ENCODE assay signal across 8 cellular contexts in the genomic region with DNA sequence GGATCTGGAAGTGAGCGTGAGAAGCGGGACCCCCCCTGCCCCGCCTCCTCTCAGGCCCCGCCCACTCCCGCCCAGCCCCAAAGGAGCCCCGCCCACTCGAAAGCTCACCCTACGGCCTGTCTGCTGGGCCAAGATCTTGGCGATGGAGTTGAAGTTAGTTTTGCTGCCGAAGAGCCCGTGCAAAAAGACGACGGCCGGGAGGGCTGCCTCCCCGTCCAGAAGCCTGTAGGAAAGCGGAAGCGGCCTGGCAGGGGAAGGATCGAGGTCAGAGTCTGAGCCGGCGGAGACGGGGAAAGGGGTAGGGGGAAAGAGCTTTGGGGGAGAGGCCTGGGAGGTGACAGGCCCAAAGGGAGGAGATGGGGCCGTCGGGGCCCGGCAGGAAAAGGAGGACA. TPM values are rescaled to one million over a fixed set of nuclear protein-coding genes. Genes with fewer than 3 reads are reported as not detected.
DNase-seq lines count a peak whose midpoint lies in the region; ATAC-seq, FAIRE-seq and TF ChIP-seq lines count a peak whose summit lies in the region.

No MANE protein-coding gene starts in this region.

- no peaks in the 10 kb centered on the region for H3K27me3 Mint-ChIP-seq in chondrocyte (ENCODE audit: low read depth)

- H4K20me1 ChIP-seq in MM.1S (ENCODE audit: insufficient read depth, low read length), result 0 out of 2 replicates have a peak, but pooled peaks cover 5% of the 10 kb centered on the region

- peak; percentile 58 for FAIRE-seq in GM19239 (lab: Jason Lieb, UNC)

- H3K4me2 ChIP-seq in MM.1S (ENCODE audit: low read depth, low read length), result peak overlapping the region; percentile 93

- no peak for TF ChIP-seq CTCF in MM.1S (IDR thresholded peaks at IDR 0.05; ENCODE audit: low read length)
- TF ChIP-seq CTCF in chondrocyte (IDR thresholded peaks at IDR 0.05), result no peak

- peak overlapping the region; percentile 70 for H2AFZ ChIP-seq in MM.1S (ENCODE audit: low read length)

- H3K9me2 ChIP-seq in MM.1S (replicated peaks; ENCODE audit: insufficient read depth, low read length), result no peaks in the 10 kb centered on the region

- ATAC-seq in GM18519 (IDR thresholded peaks at IDR 0.05; ENCODE audit: low FRiP score, unreplicated experiment), result no peak

- H3F3A ChIP-seq in MM.1S (ENCODE audit: insufficient read depth, low read length), result peaks cover 11% of the 10 kb centered on the region

- H3K9me3 ChIP-seq in MM.1S (replicated peaks; ENCODE audit: insufficient read depth, low read length), result no peaks in the 10 kb centered on the region

- H3K79me2 ChIP-seq in MM.1S (ENCODE audit: low read length), result peaks cover 28% of the 10 kb centered on the region

- H3K9me3 Mint-ChIP-seq in chondrocyte (ENCODE audit: low read depth), result no peaks in the 10 kb centered on the region

- H3K4me1 ChIP-seq in MM.1S (ENCODE audit: low read length), result peaks cover 31% of the 10 kb centered on the region

- peak overlapping the region; percentile 96 for H3K27ac Mint-ChIP-seq in chondrocyte (ENCODE audit: unreplicated experiment)

- DNase-seq in Ammon's horn (ENCODE audit: low spot score) (peak; percentile 43), GM19239 (ENCODE audit: insufficient read length, low spot score) (peak; percentile 66), MM.1S (peak; percentile 55), chondrocyte (ENCODE audit: low spot score) (no peak), kidney tubule cell (ENCODE audit: low spot score) (peak; percentile 64)
- peak; percentile 65 to 72 for DNase-seq in activated CD4-positive, alpha-beta T cell treated with anti-CD3 and anti-CD28 coated beads for 4 hours
- DNase-seq in stimulated activated CD4-positive, alpha-beta T cell treated with anti-CD3 and anti-CD28 coated beads, Interleukin-1b, Interleukin-23, amount 100 ng/mL, for 4 hours (ENCODE audit: low read depth in 2 of 2), result peak; percentile 55 to 66

- peak overlapping the region; percentile 98 for H3K9ac ChIP-seq in MM.1S (ENCODE audit: low read length)

- H3K36me3 ChIP-seq in MM.1S (replicated peaks; ENCODE audit: insufficient read depth, low read length), result no peaks in the 10 kb centered on the region

- peak overlapping the region; percentile 95 for H3K4me3 ChIP-seq in MM.1S (ENCODE audit: low read length)

- H3K4me3 Mint-ChIP-seq in chondrocyte (ENCODE audit: unreplicated experiment), result peak overlapping the region; percentile 93

- peaks cover 2% of the 10 kb centered on the region for H3K36me3 Mint-ChIP-seq in chondrocyte (ENCODE audit: low read depth)

- H3K27me3 ChIP-seq in MM.1S (replicated peaks; ENCODE audit: insufficient read depth, low read length), result no peaks in the 10 kb centered on the region

- peaks cover 30% of the 10 kb centered on the region for H3K4me1 Mint-ChIP-seq in chondrocyte (ENCODE audit: low read depth)

- peak overlapping the region; percentile 93 for H3K27ac ChIP-seq in MM.1S (ENCODE audit: low read length)

RNA-seq across cellular contexts. Expression of a gene that starts 0.4 kb away (rescaled TPM):
- 11.2 to 15.3 TPM (median 15.0 TPM) in 3 replicates for total RNA-seq in chondrocyte

RNA-seq across cellular contexts. Expression of a gene that starts 18.7 kb away (rescaled TPM):
- total RNA-seq in chondrocyte, result 19.1 to 33.5 TPM (median 20.9 TPM) in 3 replicates

RNA-seq across cellular contexts. Expression of a gene that starts 31.9 kb away (rescaled TPM):
- total RNA-seq in chondrocyte, result 0.32 TPM in 1 of 3 replicates, not detected in the others

RNA-seq across cellular contexts. Expression of a gene that starts 54.8 kb away (rescaled TPM):
- 39.2 to 43.4 TPM (median 42.6 TPM) in 3 replicates for total RNA-seq in chondrocyte

RNA-seq across cellular contexts. Expression of a gene that starts 55.0 kb away (rescaled TPM):
- total RNA-seq in chondrocyte, result 9.5 to 15.2 TPM (median 10.2 TPM) in 3 replicates
